In genomic region chr17:42598905-42599304, GRCh38 we compare ENCODE assay signal across 1 cellular context.
TF ChIP-seq lines count a peak whose summit lies in the region.

No MANE protein-coding gene starts in this region.

TF ChIP-seq in GM23338, 12 proteins besides CTCF, POLR2A, EP300 and RAD21:
- TF ChIP-seq ETS1 (IDR thresholded peaks at IDR 0.05) (no peak), NANOG (IDR thresholded peaks at IDR 0.05; ENCODE audit: borderline replicate concordance) (no peak), EZH2 (IDR thresholded peaks at IDR 0.05; ENCODE audit: low read depth, unreplicated experiment) (no peak), STAT1 (IDR thresholded peaks at IDR 0.05; ENCODE audit: unreplicated experiment) (no peak), ZNF114 (CRISPR knock-in tag; IDR thresholded peaks at IDR 0.05) (no peak), JUNB (IDR thresholded peaks at IDR 0.05; ENCODE audit: unreplicated experiment) (no peak), POLR2AphosphoS5 (IDR thresholded peaks at IDR 0.05; ENCODE audit: low read depth) (no peak), EZH2phosphoT487 (IDR thresholded peaks at IDR 0.05; ENCODE audit: unreplicated experiment) (no peak), CREB1 (CRISPR knock-in tag; IDR thresholded peaks at IDR 0.05; ENCODE audit: low read depth) (no peak), ZNF331 (CRISPR knock-in tag; IDR thresholded peaks at IDR 0.05; ENCODE audit: low read depth) (no peak)
- TF ChIP-seq, protein P1, sequence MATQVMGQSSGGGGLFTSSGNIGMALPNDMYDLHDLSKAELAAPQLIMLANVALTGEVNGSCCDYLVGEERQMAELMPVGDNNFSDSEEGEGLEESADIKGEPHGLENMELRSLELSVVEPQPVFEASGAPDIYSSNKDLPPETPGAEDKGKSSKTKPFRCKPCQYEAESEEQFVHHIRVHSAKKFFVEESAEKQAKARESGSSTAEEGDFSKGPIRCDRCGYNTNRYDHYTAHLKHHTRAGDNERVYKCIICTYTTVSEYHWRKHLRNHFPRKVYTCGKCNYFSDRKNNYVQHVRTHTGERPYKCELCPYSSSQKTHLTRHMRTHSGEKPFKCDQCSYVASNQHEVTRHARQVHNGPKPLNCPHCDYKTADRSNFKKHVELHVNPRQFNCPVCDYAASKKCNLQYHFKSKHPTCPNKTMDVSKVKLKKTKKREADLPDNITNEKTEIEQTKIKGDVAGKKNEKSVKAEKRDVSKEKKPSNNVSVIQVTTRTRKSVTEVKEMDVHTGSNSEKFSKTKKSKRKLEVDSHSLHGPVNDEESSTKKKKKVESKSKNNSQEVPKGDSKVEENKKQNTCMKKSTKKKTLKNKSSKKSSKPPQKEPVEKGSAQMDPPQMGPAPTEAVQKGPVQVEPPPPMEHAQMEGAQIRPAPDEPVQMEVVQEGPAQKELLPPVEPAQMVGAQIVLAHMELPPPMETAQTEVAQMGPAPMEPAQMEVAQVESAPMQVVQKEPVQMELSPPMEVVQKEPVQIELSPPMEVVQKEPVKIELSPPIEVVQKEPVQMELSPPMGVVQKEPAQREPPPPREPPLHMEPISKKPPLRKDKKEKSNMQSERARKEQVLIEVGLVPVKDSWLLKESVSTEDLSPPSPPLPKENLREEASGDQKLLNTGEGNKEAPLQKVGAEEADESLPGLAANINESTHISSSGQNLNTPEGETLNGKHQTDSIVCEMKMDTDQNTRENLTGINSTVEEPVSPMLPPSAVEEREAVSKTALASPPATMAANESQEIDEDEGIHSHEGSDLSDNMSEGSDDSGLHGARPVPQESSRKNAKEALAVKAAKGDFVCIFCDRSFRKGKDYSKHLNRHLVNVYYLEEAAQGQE (IDR thresholded peaks at IDR 0.05; ENCODE audit: unreplicated experiment), result no peak
- TF ChIP-seq, protein P2, sequence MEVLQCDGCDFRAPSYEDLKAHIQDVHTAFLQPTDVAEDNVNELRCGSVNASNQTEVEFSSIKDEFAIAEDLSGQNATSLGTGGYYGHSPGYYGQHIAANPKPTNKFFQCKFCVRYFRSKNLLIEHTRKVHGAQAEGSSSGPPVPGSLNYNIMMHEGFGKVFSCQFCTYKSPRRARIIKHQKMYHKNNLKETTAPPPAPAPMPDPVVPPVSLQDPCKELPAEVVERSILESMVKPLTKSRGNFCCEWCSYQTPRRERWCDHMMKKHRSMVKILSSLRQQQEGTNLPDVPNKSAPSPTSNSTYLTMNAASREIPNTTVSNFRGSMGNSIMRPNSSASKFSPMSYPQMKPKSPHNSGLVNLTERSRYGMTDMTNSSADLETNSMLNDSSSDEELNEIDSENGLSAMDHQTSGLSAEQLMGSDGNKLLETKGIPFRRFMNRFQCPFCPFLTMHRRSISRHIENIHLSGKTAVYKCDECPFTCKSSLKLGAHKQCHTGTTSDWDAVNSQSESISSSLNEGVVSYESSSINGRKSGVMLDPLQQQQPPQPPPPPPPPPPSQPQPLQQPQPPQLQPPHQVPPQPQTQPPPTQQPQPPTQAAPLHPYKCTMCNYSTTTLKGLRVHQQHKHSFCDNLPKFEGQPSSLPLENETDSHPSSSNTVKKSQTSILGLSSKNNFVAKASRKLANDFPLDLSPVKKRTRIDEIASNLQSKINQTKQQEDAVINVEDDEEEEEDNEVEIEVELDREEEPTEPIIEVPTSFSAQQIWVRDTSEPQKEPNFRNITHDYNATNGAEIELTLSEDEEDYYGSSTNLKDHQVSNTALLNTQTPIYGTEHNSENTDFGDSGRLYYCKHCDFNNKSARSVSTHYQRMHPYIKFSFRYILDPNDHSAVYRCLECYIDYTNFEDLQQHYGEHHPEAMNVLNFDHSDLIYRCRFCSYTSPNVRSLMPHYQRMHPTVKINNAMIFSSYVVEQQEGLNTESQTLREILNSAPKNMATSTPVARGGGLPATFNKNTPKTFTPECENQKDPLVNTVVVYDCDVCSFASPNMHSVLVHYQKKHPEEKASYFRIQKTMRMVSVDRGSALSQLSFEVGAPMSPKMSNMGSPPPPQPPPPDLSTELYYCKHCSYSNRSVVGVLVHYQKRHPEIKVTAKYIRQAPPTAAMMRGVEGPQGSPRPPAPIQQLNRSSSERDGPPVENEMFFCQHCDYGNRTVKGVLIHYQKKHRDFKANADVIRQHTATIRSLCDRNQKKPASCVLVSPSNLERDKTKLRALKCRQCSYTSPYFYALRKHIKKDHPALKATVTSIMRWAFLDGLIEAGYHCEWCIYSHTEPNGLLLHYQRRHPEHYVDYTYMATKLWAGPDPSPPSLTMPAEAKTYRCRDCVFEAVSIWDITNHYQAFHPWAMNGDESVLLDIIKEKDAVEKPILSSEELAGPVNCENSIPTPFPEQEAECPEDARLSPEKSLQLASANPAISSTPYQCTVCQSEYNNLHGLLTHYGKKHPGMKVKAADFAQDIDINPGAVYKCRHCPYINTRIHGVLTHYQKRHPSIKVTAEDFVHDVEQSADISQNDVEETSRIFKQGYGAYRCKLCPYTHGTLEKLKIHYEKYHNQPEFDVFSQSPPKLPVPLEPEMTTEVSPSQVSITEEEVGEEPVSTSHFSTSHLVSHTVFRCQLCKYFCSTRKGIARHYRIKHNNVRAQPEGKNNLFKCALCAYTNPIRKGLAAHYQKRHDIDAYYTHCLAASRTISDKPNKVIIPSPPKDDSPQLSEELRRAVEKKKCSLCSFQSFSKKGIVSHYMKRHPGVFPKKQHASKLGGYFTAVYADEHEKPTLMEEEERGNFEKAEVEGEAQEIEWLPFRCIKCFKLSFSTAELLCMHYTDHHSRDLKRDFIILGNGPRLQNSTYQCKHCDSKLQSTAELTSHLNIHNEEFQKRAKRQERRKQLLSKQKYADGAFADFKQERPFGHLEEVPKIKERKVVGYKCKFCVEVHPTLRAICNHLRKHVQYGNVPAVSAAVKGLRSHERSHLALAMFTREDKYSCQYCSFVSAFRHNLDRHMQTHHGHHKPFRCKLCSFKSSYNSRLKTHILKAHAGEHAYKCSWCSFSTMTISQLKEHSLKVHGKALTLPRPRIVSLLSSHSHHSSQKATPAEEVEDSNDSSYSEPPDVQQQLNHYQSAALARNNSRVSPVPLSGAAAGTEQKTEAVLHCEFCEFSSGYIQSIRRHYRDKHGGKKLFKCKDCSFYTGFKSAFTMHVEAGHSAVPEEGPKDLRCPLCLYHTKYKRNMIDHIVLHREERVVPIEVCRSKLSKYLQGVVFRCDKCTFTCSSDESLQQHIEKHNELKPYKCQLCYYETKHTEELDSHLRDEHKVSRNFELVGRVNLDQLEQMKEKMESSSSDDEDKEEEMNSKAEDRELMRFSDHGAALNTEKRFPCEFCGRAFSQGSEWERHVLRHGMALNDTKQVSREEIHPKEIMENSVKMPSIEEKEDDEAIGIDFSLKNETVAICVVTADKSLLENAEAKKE (CRISPR knock-in tag; IDR thresholded peaks at IDR 0.05), result no peak
